In genomic region chr20:61663521-61664425, GRCh38 we compare ENCODE assay signal across 1 cellular context.
TF ChIP-seq lines count a peak whose summit lies in the region.

No MANE protein-coding gene starts in this region.

TF ChIP-seq in HEK293, 187 proteins besides CTCF, POLR2A, EP300 and RAD21 (continued from another document):
- TF ChIP-seq, protein P1, sequence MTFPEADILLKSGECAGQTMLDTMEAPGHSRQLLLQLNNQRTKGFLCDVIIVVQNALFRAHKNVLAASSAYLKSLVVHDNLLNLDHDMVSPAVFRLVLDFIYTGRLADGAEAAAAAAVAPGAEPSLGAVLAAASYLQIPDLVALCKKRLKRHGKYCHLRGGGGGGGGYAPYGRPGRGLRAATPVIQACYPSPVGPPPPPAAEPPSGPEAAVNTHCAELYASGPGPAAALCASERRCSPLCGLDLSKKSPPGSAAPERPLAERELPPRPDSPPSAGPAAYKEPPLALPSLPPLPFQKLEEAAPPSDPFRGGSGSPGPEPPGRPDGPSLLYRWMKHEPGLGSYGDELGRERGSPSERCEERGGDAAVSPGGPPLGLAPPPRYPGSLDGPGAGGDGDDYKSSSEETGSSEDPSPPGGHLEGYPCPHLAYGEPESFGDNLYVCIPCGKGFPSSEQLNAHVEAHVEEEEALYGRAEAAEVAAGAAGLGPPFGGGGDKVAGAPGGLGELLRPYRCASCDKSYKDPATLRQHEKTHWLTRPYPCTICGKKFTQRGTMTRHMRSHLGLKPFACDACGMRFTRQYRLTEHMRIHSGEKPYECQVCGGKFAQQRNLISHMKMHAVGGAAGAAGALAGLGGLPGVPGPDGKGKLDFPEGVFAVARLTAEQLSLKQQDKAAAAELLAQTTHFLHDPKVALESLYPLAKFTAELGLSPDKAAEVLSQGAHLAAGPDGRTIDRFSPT (tag by site-specific recombination; IDR thresholded peaks at IDR 0.05) = no peak
- no peak for TF ChIP-seq KLF9 (tag by site-specific recombination; IDR thresholded peaks at IDR 0.05; ENCODE audit: low read depth)
